In the genomic region with DNA sequence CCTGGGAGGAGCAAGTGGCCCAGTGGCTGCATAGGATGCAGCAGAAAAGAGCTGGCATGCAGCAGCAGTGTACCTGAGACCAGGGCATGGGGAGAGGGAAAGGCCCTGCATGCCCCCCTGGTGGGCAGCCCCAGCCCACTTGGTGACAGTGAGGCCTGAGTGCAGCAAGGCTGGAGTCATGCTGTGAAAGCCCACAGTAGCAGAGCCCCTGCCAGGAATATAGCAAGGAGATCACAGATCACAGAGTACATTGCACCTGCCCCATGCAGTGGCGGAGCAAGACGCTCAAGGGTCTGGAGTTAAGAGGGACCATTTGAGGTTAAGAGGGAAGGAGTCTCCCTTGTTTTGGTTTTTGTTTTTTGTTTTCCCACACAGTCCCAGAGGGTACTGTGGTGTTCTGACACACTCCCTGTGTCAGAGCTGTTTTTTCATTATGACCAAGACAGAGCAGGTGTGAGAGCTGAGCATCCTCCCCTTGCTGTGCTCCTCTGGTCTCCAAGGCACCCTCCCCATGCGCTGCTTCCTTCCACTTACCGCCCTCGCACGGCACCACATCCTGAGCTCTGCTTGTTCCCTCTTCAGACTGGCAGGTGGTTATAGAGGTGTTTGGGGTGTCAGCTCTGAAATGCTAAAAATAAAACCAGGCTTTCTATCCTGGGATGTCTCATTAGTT, we compare ENCODE assay signal across 1 cellular context.
TF ChIP-seq lines count a peak whose summit lies in the region.

No MANE protein-coding gene starts in this region.

TF ChIP-seq in GM12878, 131 proteins besides CTCF, POLR2A, EP300 and RAD21 (continued from another document and continues in another):
- TF ChIP-seq, protein P1, sequence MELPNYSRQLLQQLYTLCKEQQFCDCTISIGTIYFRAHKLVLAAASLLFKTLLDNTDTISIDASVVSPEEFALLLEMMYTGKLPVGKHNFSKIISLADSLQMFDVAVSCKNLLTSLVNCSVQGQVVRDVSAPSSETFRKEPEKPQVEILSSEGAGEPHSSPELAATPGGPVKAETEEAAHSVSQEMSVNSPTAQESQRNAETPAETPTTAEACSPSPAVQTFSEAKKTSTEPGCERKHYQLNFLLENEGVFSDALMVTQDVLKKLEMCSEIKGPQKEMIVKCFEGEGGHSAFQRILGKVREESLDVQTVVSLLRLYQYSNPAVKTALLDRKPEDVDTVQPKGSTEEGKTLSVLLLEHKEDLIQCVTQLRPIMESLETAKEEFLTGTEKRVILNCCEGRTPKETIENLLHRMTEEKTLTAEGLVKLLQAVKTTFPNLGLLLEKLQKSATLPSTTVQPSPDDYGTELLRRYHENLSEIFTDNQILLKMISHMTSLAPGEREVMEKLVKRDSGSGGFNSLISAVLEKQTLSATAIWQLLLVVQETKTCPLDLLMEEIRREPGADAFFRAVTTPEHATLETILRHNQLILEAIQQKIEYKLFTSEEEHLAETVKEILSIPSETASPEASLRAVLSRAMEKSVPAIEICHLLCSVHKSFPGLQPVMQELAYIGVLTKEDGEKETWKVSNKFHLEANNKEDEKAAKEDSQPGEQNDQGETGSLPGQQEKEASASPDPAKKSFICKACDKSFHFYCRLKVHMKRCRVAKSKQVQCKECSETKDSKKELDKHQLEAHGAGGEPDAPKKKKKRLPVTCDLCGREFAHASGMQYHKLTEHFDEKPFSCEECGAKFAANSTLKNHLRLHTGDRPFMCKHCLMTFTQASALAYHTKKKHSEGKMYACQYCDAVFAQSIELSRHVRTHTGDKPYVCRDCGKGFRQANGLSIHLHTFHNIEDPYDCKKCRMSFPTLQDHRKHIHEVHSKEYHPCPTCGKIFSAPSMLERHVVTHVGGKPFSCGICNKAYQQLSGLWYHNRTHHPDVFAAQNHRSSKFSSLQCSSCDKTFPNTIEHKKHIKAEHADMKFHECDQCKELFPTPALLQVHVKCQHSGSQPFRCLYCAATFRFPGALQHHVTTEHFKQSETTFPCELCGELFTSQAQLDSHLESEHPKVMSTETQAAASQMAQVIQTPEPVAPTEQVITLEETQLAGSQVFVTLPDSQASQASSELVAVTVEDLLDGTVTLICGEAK (IDR thresholded peaks at IDR 0.05; ENCODE audit: borderline replicate concordance), result no peak
- TF ChIP-seq ATF7 (IDR thresholded peaks at IDR 0.05; ENCODE audit: low read depth), result 0 out of 2 replicates have a peak, but pooled peaks have one; percentile 32
- TF ChIP-seq STAT3 (IDR thresholded peaks at IDR 0.05; ENCODE audit: low read depth, low read length), result no peak
- TF ChIP-seq, protein P2, sequence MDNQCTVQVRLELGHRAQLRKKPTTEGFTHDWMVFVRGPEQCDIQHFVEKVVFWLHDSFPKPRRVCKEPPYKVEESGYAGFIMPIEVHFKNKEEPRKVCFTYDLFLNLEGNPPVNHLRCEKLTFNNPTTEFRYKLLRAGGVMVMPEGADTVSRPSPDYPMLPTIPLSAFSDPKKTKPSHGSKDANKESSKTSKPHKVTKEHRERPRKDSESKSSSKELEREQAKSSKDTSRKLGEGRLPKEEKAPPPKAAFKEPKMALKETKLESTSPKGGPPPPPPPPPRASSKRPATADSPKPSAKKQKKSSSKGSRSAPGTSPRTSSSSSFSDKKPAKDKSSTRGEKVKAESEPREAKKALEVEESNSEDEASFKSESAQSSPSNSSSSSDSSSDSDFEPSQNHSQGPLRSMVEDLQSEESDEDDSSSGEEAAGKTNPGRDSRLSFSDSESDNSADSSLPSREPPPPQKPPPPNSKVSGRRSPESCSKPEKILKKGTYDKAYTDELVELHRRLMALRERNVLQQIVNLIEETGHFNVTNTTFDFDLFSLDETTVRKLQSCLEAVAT (IDR thresholded peaks at IDR 0.05), result peak; percentile 48; the same call in 1 of the 2 replicates
- peak; percentile 65; the same call in 1 of the 2 replicates for TF ChIP-seq MEF2A (IDR thresholded peaks at IDR 0.05; ENCODE audit: insufficient read depth, low read depth, low read length)
- no peak for TF ChIP-seq TCF7 (IDR thresholded peaks at IDR 0.05; ENCODE audit: borderline replicate concordance)
- peak; percentile 76 for TF ChIP-seq NBN (IDR thresholded peaks at IDR 0.05)
- no peak for TF ChIP-seq NR2F1 (conservative IDR thresholded peaks at IDR 0.05)
- no peak for TF ChIP-seq ZNF622 (IDR thresholded peaks at IDR 0.05)
- TF ChIP-seq DPF2 (IDR thresholded peaks at IDR 0.05), result peak; percentile 63; the same call in 1 of the 2 replicates
- TF ChIP-seq TCF3 (IDR thresholded peaks at IDR 0.05; ENCODE audit: borderline replicate concordance, insufficient read depth, low read depth, low read length), result peak; percentile 95
- 0 out of 3 replicates have a peak, but pooled peaks have one; percentile 34 for TF ChIP-seq POU2F2 (IDR thresholded peaks at IDR 0.05; ENCODE audit: borderline replicate concordance, low read depth, low read length)
- TF ChIP-seq EED (IDR thresholded peaks at IDR 0.05; ENCODE audit: low read depth), result 0 out of 2 replicates have a peak, but pooled peaks have one; percentile 73
- TF ChIP-seq MTA2 (IDR thresholded peaks at IDR 0.05; ENCODE audit: low read depth), result peak; percentile 70
- TF ChIP-seq NFXL1 (IDR thresholded peaks at IDR 0.05; ENCODE audit: borderline replicate concordance), result peak; percentile 97
- TF ChIP-seq, protein P3, sequence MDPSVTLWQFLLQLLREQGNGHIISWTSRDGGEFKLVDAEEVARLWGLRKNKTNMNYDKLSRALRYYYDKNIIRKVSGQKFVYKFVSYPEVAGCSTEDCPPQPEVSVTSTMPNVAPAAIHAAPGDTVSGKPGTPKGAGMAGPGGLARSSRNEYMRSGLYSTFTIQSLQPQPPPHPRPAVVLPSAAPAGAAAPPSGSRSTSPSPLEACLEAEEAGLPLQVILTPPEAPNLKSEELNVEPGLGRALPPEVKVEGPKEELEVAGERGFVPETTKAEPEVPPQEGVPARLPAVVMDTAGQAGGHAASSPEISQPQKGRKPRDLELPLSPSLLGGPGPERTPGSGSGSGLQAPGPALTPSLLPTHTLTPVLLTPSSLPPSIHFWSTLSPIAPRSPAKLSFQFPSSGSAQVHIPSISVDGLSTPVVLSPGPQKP (IDR thresholded peaks at IDR 0.05; ENCODE audit: low read depth, low read length), result no peak
- TF ChIP-seq IRF4 (IDR thresholded peaks at IDR 0.05; ENCODE audit: low read depth, low read length), result peak; percentile 80
- TF ChIP-seq NR2C2 (IDR thresholded peaks at IDR 0.05; ENCODE audit: borderline replicate concordance, control insufficient read depth, insufficient read length, low read depth), result no peak
- TF ChIP-seq EGR1 (IDR thresholded peaks at IDR 0.05; ENCODE audit: borderline replicate concordance in 1 of 2, low read depth in 2 of 2, low read length in 2 of 2), result peak in 1 of 2 experiments; percentile 70; a peak in 2 of 3 replicates
- peak; percentile 60; the same call in 1 of the 2 replicates for TF ChIP-seq FOXK2 (IDR thresholded peaks at IDR 0.05)
- TF ChIP-seq, protein P4, sequence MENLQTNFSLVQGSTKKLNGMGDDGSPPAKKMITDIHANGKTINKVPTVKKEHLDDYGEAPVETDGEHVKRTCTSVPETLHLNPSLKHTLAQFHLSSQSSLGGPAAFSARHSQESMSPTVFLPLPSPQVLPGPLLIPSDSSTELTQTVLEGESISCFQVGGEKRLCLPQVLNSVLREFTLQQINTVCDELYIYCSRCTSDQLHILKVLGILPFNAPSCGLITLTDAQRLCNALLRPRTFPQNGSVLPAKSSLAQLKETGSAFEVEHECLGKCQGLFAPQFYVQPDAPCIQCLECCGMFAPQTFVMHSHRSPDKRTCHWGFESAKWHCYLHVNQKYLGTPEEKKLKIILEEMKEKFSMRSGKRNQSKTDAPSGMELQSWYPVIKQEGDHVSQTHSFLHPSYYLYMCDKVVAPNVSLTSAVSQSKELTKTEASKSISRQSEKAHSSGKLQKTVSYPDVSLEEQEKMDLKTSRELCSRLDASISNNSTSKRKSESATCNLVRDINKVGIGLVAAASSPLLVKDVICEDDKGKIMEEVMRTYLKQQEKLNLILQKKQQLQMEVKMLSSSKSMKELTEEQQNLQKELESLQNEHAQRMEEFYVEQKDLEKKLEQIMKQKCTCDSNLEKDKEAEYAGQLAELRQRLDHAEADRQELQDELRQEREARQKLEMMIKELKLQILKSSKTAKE (IDR thresholded peaks at IDR 0.05; ENCODE audit: low read depth, poor library complexity, severe bottlenecking), result peak; percentile 84
- TF ChIP-seq, protein P5, sequence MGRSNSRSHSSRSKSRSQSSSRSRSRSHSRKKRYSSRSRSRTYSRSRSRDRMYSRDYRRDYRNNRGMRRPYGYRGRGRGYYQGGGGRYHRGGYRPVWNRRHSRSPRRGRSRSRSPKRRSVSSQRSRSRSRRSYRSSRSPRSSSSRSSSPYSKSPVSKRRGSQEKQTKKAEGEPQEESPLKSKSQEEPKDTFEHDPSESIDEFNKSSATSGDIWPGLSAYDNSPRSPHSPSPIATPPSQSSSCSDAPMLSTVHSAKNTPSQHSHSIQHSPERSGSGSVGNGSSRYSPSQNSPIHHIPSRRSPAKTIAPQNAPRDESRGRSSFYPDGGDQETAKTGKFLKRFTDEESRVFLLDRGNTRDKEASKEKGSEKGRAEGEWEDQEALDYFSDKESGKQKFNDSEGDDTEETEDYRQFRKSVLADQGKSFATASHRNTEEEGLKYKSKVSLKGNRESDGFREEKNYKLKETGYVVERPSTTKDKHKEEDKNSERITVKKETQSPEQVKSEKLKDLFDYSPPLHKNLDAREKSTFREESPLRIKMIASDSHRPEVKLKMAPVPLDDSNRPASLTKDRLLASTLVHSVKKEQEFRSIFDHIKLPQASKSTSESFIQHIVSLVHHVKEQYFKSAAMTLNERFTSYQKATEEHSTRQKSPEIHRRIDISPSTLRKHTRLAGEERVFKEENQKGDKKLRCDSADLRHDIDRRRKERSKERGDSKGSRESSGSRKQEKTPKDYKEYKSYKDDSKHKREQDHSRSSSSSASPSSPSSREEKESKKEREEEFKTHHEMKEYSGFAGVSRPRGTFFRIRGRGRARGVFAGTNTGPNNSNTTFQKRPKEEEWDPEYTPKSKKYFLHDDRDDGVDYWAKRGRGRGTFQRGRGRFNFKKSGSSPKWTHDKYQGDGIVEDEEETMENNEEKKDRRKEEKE (IDR thresholded peaks at IDR 0.05), result no peak
- TF ChIP-seq FOXM1 (IDR thresholded peaks at IDR 0.05; ENCODE audit: low read depth, low read length), result 0 out of 2 replicates have a peak, but pooled peaks have one; percentile 27
- TF ChIP-seq MEF2B (IDR thresholded peaks at IDR 0.05; ENCODE audit: partially characterized antibody, poor library complexity, severe bottlenecking), result peak; percentile 87
- peak; percentile 58; the same call in 1 of the 2 replicates for TF ChIP-seq CBFB (IDR thresholded peaks at IDR 0.05; ENCODE audit: low read depth)
- no peak for TF ChIP-seq STAT1 (conservative IDR thresholded peaks at IDR 0.05)
- peak; percentile 89 for TF ChIP-seq RUNX3 (IDR thresholded peaks at IDR 0.05; ENCODE audit: low read length)
- no peak for TF ChIP-seq TARDBP (IDR thresholded peaks at IDR 0.05; ENCODE audit: borderline replicate concordance)
- TF ChIP-seq CREB1 (IDR thresholded peaks at IDR 0.05; ENCODE audit: low read depth), result no peak
- TF ChIP-seq KLF5 (IDR thresholded peaks at IDR 0.05; ENCODE audit: partially characterized antibody), result no peak
- TF ChIP-seq, protein P6, sequence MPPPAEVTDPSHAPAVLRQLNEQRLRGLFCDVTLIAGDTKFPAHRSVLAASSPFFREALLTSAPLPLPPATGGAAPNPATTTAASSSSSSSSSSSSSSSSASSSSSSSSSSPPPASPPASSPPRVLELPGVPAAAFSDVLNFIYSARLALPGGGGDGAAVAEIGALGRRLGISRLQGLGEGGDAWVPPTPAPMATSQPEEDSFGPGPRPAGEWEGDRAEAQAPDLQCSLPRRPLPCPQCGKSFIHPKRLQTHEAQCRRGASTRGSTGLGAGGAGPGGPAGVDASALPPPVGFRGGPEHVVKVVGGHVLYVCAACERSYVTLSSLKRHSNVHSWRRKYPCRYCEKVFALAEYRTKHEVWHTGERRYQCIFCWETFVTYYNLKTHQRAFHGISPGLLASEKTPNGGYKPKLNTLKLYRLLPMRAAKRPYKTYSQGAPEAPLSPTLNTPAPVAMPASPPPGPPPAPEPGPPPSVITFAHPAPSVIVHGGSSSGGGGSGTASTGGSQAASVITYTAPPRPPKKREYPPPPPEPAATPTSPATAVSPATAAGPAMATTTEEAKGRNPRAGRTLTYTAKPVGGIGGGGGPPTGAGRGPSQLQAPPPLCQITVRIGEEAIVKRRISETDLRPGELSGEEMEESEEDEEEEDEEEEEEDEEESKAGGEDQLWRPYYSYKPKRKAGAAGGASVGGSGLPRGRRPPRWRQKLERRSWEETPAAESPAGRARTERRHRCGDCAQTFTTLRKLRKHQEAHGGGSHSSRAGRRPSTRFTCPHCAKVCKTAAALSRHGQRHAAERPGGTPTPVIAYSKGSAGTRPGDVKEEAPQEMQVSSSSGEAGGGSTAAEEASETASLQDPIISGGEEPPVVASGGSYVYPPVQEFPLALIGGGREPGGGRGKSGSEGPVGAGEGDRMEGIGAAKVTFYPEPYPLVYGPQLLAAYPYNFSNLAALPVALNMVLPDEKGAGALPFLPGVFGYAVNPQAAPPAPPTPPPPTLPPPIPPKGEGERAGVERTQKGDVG (CRISPR knock-in tag; IDR thresholded peaks at IDR 0.05), result no peak
- TF ChIP-seq KDM1A (IDR thresholded peaks at IDR 0.05; ENCODE audit: borderline replicate concordance), result no peak
- TF ChIP-seq BHLHE40 (IDR thresholded peaks at IDR 0.05; ENCODE audit: borderline replicate concordance in 1 of 2, low read depth in 2 of 2, low read length in 1 of 2), result peak in 1 of 2 experiments; percentile 47; a peak in 2 of 4 replicates
- TF ChIP-seq ZZZ3 (IDR thresholded peaks at IDR 0.05; ENCODE audit: control insufficient read depth, insufficient read length, low read depth), result no peak
- TF ChIP-seq, protein P7, sequence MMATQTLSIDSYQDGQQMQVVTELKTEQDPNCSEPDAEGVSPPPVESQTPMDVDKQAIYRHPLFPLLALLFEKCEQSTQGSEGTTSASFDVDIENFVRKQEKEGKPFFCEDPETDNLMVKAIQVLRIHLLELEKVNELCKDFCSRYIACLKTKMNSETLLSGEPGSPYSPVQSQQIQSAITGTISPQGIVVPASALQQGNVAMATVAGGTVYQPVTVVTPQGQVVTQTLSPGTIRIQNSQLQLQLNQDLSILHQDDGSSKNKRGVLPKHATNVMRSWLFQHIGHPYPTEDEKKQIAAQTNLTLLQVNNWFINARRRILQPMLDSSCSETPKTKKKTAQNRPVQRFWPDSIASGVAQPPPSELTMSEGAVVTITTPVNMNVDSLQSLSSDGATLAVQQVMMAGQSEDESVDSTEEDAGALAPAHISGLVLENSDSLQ (IDR thresholded peaks at IDR 0.05), result 0 out of 2 replicates have a peak, but pooled peaks have one; percentile 25
- peak; percentile 36; the same call in 1 of the 2 replicates for TF ChIP-seq BMI1 (IDR thresholded peaks at IDR 0.05; ENCODE audit: borderline replicate concordance)
- TF ChIP-seq SIN3A (IDR thresholded peaks at IDR 0.05; ENCODE audit: low read depth, low read length), result no peak
- TF ChIP-seq ZBED1 (IDR thresholded peaks at IDR 0.05; ENCODE audit: borderline replicate concordance), result peak; percentile 80; the same call in 1 of the 2 replicates
- no peak for TF ChIP-seq KAT2A (conservative IDR thresholded peaks at IDR 0.05; ENCODE audit: control insufficient read depth, low read depth, low read length)
